Comparison of ENCODE assay signal across 10 cellular contexts in the genomic region with DNA sequence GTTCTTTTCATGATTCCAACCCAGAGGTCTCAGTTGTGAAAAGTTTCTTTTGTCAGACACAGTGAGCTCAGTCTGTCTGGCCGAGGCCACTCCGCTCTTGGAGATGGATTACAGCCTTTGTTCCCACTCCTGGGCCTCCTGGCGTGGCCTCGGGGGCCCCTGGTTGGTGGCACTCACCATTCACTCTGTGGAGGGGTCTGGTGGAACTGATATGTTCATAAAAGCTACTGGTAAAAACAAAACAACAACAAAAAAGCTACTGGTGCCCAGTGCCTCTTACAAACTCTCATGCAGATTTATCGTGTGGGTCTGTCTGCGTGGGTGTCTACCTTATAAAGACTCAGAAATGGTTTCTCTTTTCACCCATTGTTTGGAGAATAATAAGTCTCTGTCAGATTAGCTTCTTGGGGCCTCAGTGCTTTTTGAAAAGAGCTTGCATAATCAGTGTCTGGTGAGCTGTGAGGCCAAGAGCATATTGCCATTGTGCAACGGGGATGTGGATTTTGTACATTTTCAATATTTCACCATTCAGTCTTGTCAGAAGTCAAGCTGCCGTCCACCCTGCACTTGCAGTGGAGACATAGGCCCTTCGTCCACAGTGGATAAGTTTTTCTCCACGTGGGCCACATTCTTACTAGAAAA.
DNase-seq lines count a peak whose midpoint lies in the region; TF ChIP-seq lines count a peak whose summit lies in the region.
"Had no signal": no experiment of that assay in that cellular context is flagged by ENCODE, and none has a peak within 500 bp of the region (broad histone marks: within the 10 kb centered on the region; RNA-seq: fewer than 3 reads in every experiment).

No MANE protein-coding gene starts in this region.

- H3K4me1 Mint-ChIP-seq in mesothelial cell of epicardium: peaks cover 33% of the 10 kb centered on the region
- peaks cover 59% of the 10 kb centered on the region for H3K4me1 Mint-ChIP-seq in type B pancreatic cell (ENCODE audit: unreplicated experiment)

- TF ChIP-seq POLR2A in NB4 (IDR thresholded peaks at IDR 0.05; ENCODE audit: extremely low read depth, insufficient read length): no peak

- peak; percentile 94 for DNase-seq in NB4 (ENCODE audit: low read depth)
- no peak for DNase-seq in mesothelial cell of epicardium (ENCODE audit: low spot score in 2 of 2, unreplicated experiment in 2 of 2)
- DNase-seq in type B pancreatic cell (ENCODE audit: extremely low spot score, unreplicated experiment): no peak
- no peak for DNase-seq in DMS114 treated with DMSO at 0.1 percent for 48 hours (lab: John Stamatoyannopoulos, UW; ENCODE audit: unreplicated experiment)
- DNase-seq in activated CD8-positive, alpha-beta memory T cell treated with anti-CD3 and anti-CD28 coated beads for 24 hours: no peak
- DNase-seq in kidney glomerular epithelial cell (lab: John Stamatoyannopoulos, UW): no peak
- DNase-seq: activated T-cell treated with anti-CD3 and anti-CD28 coated beads, Interleukin-2, amount 50 U/mL, for 72 hours; NCI-H1436; SW 1271 had no signal

- peak overlapping the region; percentile 81 for H3K27ac Mint-ChIP-seq in mesothelial cell of epicardium
- H3K27ac Mint-ChIP-seq in type B pancreatic cell: peak overlapping the region; percentile 50

- no peaks in the 10 kb centered on the region for H3K36me3 ChIP-seq in ectodermal cell (ENCODE audit: control insufficient read depth, insufficient read depth, low read length)

- H3K9me3 ChIP-seq in ectodermal cell (ENCODE audit: control insufficient read depth, low read length): no peaks in the 10 kb centered on the region

- H3K27me3 Mint-ChIP-seq in mesothelial cell of epicardium (ENCODE audit: low read depth) (no peaks in the 10 kb centered on the region), type B pancreatic cell (no peaks in the 10 kb centered on the region)

- H3K4me3 Mint-ChIP-seq in mesothelial cell of epicardium: no peak overlapping the region
- H3K4me3 Mint-ChIP-seq in type B pancreatic cell: peak overlapping the region; percentile 22
- H3K4me3 Mint-ChIP-seq: activated T-cell treated with anti-CD3 and anti-CD28 coated beads, Interleukin-2, amount 50 U/mL, for 72 hours had no signal

- no peak for TF ChIP-seq CTCF in NB4 (IDR thresholded peaks at IDR 0.05; ENCODE audit: low read depth, low read length)
- no peak for TF ChIP-seq CTCF in mesothelial cell of epicardium (IDR thresholded peaks at IDR 0.05; ENCODE audit: unreplicated experiment)
- TF ChIP-seq CTCF in type B pancreatic cell (conservative IDR thresholded peaks at IDR 0.05): no peak

- peak overlapping the region; percentile 30 for H3K4me3 ChIP-seq in NB4 (ENCODE audit: low read depth, low read length)
- H3K4me3 ChIP-seq in ectodermal cell (ENCODE audit: insufficient read depth, low read depth, low read length): no peak overlapping the region

- 58% methylated on average over 10 of the region's 10 CpGs for WGBS in ectodermal cell, 2 experiments

- H3K36me3 Mint-ChIP-seq in mesothelial cell of epicardium: peaks cover 2% of the 10 kb centered on the region
- H3K36me3 Mint-ChIP-seq in type B pancreatic cell: peaks cover 12% of the 10 kb centered on the region

- H3K27me3 ChIP-seq in ectodermal cell (ENCODE audit: control insufficient read depth, insufficient read depth, low read length, poor library complexity, severe bottlenecking): no peaks in the 10 kb centered on the region

- peak overlapping the region; percentile 58 for H3K27ac ChIP-seq in ectodermal cell (ENCODE audit: insufficient read depth, low read depth, low read length, poor library complexity, severe bottlenecking)

- peaks cover 5% of the 10 kb centered on the region for H3K9me3 Mint-ChIP-seq in mesothelial cell of epicardium
- H3K9me3 Mint-ChIP-seq in type B pancreatic cell: peaks cover 9% of the 10 kb centered on the region
- H3K9me3 Mint-ChIP-seq: activated T-cell treated with anti-CD3 and anti-CD28 coated beads, Interleukin-2, amount 50 U/mL, for 72 hours had no signal

- peaks cover 59% of the 10 kb centered on the region for H3K4me1 ChIP-seq in ectodermal cell (ENCODE audit: control insufficient read depth, insufficient read depth, low read length)
